ENCODE assay signal across 8 cellular contexts in genomic region chr2:19363474-19363778, GRCh38. TPM values are rescaled to one million over a fixed set of nuclear protein-coding genes. Genes with fewer than 3 reads are reported as not detected.
DNase-seq lines count a peak whose midpoint lies in the region; ATAC-seq lines count a peak whose summit lies in the region.

No MANE protein-coding gene starts in this region.

- peak overlapping the region; percentile 94 for H3K4me3 Mint-ChIP-seq in activated naive CD8-positive, alpha-beta T cell treated with anti-CD3 and anti-CD28 coated beads for 36 hours
- peak overlapping the region; percentile 93 to 100 (median 97) for H3K4me3 Mint-ChIP-seq in immature natural killer cell
- peak overlapping the region; percentile 92 to 93 for H3K4me3 Mint-ChIP-seq in stimulated activated naive B cell treated with anti-CD40 and anti-IgM and Interleukin-4, amounts not matched to agents 10 μg/mL and 1 μg/mL and 100 μg/mL, for 72 hours

- no peak overlapping the region for H3K27ac Mint-ChIP-seq in activated naive CD8-positive, alpha-beta T cell treated with anti-CD3 and anti-CD28 coated beads for 36 hours
- peak overlapping the region in 5 of 6 donors; percentile 8 to 91 (median 86) for H3K27ac Mint-ChIP-seq in immature natural killer cell
- H3K27ac Mint-ChIP-seq in stimulated activated naive B cell treated with anti-CD40 and anti-IgM and Interleukin-4, amounts not matched to agents 10 μg/mL and 1 μg/mL and 100 μg/mL, for 72 hours = peak overlapping the region; percentile 62

- peaks cover 76% of the 10 kb centered on the region for H3K27me3 Mint-ChIP-seq in activated naive CD8-positive, alpha-beta T cell treated with anti-CD3 and anti-CD28 coated beads for 36 hours
- H3K27me3 Mint-ChIP-seq in immature natural killer cell (ENCODE audit: low read depth in 3 of 3) = peaks cover 22 to 33% (median 25%) of the 10 kb centered on the region in 3 donors
- H3K27me3 Mint-ChIP-seq in stimulated activated naive B cell treated with anti-CD40 and anti-IgM and Interleukin-4, amounts not matched to agents 10 μg/mL and 1 μg/mL and 100 μg/mL, for 72 hours = peaks cover 31 to 33% of the 10 kb centered on the region in 2 donors

- H3K4me1 Mint-ChIP-seq in activated naive CD8-positive, alpha-beta T cell treated with anti-CD3 and anti-CD28 coated beads for 36 hours = peaks cover 25% of the 10 kb centered on the region
- peaks cover 34 to 40% of the 10 kb centered on the region in 2 donors for H3K4me1 Mint-ChIP-seq in immature natural killer cell
- H3K4me1 Mint-ChIP-seq in stimulated activated naive B cell treated with anti-CD40 and anti-IgM and Interleukin-4, amounts not matched to agents 10 μg/mL and 1 μg/mL and 100 μg/mL, for 72 hours = peaks cover 18 to 41% of the 10 kb centered on the region in 2 donors

- no peaks in the 10 kb centered on the region for H3K9me3 Mint-ChIP-seq in activated naive CD8-positive, alpha-beta T cell treated with anti-CD3 and anti-CD28 coated beads for 36 hours
- no peaks in the 10 kb centered on the region for H3K9me3 Mint-ChIP-seq in immature natural killer cell
- no peaks in the 10 kb centered on the region for H3K9me3 Mint-ChIP-seq in stimulated activated naive B cell treated with anti-CD40 and anti-IgM and Interleukin-4, amounts not matched to agents 10 μg/mL and 1 μg/mL and 100 μg/mL, for 72 hours

- peak; percentile 30 for DNase-seq in DMS 273 (lab: John Stamatoyannopoulos, UW; ENCODE audit: unreplicated experiment)
- DNase-seq in DMS 273 treated with DMSO at 0.1 percent for 48 hours (lab: John Stamatoyannopoulos, UW) = no peak
- no peak for DNase-seq in activated naive CD8-positive, alpha-beta T cell treated with anti-CD3 and anti-CD28 coated beads for 36 hours
- DNase-seq in immature natural killer cell = no peak
- DNase-seq in stimulated activated naive B cell treated with anti-CD40 and anti-IgM and Interleukin-4, amounts not matched to agents 10 μg/mL and 1 μg/mL and 100 μg/mL, for 72 hours = no peak
- no peak for DNase-seq in ureter (ENCODE audit: low spot score)
- DNase-seq in cerebellar cortex (ENCODE audit: low spot score) = no peak
- no peak for DNase-seq in glomerular visceral epithelial cell (ENCODE audit: extremely low spot score)

- no peak for ATAC-seq in stimulated activated naive B cell treated with anti-CD40 and anti-IgM and Interleukin-4, amounts not matched to agents 10 μg/mL and 1 μg/mL and 100 μg/mL, for 72 hours (replicated peaks)

- no peaks in the 10 kb centered on the region for H3K36me3 Mint-ChIP-seq in activated naive CD8-positive, alpha-beta T cell treated with anti-CD3 and anti-CD28 coated beads for 36 hours
- no peaks in the 10 kb centered on the region for H3K36me3 Mint-ChIP-seq in immature natural killer cell
- no peaks in the 10 kb centered on the region for H3K36me3 Mint-ChIP-seq in stimulated activated naive B cell treated with anti-CD40 and anti-IgM and Interleukin-4, amounts not matched to agents 10 μg/mL and 1 μg/mL and 100 μg/mL, for 72 hours

RNA-seq across cellular contexts. Expression of gene OSR1, which starts 5.0 kb away (rescaled TPM):
- total RNA-seq in activated naive CD8-positive, alpha-beta T cell treated with anti-CD3 and anti-CD28 coated beads for 36 hours = not detected
- not detected for polyA plus RNA-seq in immature natural killer cell
- 34.7 TPM for total RNA-seq in ureter

Comparison
In these comparisons a context has a peak if more than half of its experiments do, and no peak if none do; other contexts are left out.
1. RNA of gene OSR1, which starts 5.0 kb away (total RNA-seq): 34.7 TPM in ureter (single experiment); not detected in activated naive CD8-positive, alpha-beta T cell treated with anti-CD3 and anti-CD28 coated beads for 36 hours; every median in the first group is over 10 times any median in the second.
2. Peak in every context shown above with its lines, with median percentiles within 50 percentile points of each other: H3K4me3 Mint-ChIP-seq.